ENCODE assay signal across 2 cellular contexts in the genomic region with DNA sequence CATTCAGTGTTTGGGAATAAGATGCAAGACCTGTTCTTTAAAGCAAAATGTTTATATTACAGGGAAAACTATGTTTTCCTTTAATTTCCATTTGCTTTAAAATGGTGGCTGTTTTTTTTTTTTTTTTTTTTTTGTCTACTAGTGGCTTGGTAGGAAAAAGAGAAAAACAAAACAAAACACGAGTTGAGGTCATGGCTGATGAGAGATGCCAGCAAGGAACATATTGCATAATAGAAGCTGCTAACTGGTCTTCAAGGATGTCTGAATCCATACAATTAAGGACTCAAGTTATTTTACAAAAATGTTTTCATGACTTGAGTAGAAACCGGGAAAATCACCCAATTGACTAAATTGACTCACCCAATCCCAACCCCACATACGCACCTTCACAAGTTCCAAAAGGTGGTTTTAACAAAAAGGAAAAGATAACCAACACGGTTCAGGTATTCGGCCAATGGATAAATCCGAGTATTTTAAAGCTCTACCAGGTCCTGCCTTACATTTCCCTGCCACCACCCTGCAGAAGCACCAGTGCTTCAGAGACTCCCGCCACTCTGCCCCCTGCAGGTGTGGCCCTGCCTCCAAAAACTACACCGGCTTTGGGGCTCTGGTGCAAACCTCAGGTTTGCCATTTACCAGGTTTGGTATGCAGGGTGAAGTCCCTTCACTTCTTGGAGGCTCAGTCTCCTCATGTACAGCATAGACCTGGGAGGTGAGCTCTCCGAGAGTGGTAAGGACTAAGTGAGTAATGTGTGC.
TF ChIP-seq lines count a peak whose summit lies in the region.

No MANE protein-coding gene starts in this region.

TF ChIP-seq in IMR-90, 13 proteins besides CTCF, POLR2A, EP300 and RAD21:
- TF ChIP-seq SMC3 (IDR thresholded peaks at IDR 0.05; ENCODE audit: low read depth, low read length) = no peak
- no peak for TF ChIP-seq MAZ (IDR thresholded peaks at IDR 0.05; ENCODE audit: borderline replicate concordance, low read depth, low read length)
- TF ChIP-seq RFX5 (IDR thresholded peaks at IDR 0.05; ENCODE audit: low read depth, low read length) = no peak
- TF ChIP-seq CEBPB (IDR thresholded peaks at IDR 0.05; ENCODE audit: low read depth, low read length) = peak; percentile 47; the same call in 1 of the 2 replicates
- TF ChIP-seq CHD1 (IDR thresholded peaks at IDR 0.05; ENCODE audit: low read depth, low read length) = no peak

TF ChIP-seq in GM12891, 5 proteins besides CTCF, POLR2A, EP300 and RAD21:
- TF ChIP-seq POU2F2 (IDR thresholded peaks at IDR 0.05; ENCODE audit: low read depth, low read length) (no peak), POLR2AphosphoS5 (IDR thresholded peaks at IDR 0.05; ENCODE audit: low read depth, low read length) (no peak), SPI1 (IDR thresholded peaks at IDR 0.05; ENCODE audit: low read depth, low read length) (no peak), PAX5 (IDR thresholded peaks at IDR 0.05; ENCODE audit: insufficient read depth, low read length, severe bottlenecking) (no peak), TAF1 (IDR thresholded peaks at IDR 0.05; ENCODE audit: low read depth, low read length) (no peak)
